9 cellular contexts compared by ENCODE assay signal in the genomic region with DNA sequence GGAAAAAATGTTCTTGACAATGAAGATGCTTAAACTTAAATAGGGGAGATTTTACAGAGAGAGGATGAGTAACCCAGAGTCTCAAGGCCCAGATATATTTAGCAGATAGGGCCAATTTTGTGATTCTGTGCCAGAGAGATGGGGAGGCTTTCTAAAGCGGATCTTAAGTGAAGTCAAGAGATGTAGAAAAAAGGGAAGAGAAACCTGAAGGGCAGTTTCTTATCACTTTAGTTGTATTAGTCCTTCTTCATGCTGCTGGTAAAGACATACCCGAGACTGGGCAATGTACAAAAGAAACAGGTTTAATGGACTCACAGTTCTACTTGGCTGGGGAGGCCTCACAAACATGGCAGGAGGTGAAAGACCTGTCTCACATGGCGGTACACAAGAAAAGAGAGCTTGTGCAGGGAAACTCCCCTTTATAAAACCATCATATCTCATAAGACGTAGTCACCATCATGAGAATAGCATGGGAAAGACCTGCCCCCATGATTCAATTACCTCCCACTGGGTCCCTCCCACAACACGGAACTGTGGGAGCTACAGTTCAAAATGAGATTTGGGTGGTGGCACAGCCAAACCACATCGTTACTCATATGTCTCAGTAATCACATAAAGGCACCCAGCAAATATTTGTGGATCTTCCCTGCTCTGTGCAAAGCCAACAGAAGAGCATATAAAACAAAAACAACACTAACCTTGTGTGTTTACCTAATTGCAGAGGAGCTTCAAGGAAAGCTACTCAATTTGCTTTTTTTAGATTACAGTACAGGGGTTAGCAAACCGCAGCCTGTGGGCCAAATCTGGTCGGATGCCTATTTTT.
A peak's percentile ranks its signal among the peaks of the same experiment; 100 is the strongest.
DNase-seq lines count a peak whose midpoint lies in the region; ATAC-seq lines count a peak whose summit lies in the region.
"Had no signal": no experiment of that assay in that cellular context is flagged by ENCODE, and none has a peak within 500 bp of the region (broad histone marks: within the 10 kb centered on the region; RNA-seq: fewer than 3 reads in every experiment).

No MANE protein-coding gene starts in this region.

- DNase-seq in stimulated activated naive CD4-positive, alpha-beta T cell treated with Interleukin-2 at 50 U/mL for 16 hours (lab: John Stamatoyannopoulos, UW): peak; percentile 68
- no peak for DNase-seq in stimulated activated naive CD4-positive, alpha-beta T cell (lab: John Stamatoyannopoulos, UW)
- DNase-seq in activated CD8-positive, alpha-beta memory T cell treated with anti-CD3 and anti-CD28 coated beads, Interleukin-2, amount 50 U/mL, for 48 hours: peak; percentile 57
- peak; percentile 77 for DNase-seq in stimulated activated naive B cell treated with anti-CD40 and anti-IgM and Interleukin-4, amounts not matched to agents 10 μg/mL and 1 μg/mL and 100 μg/mL, for 72 hours
- DNase-seq in NCI-H2081 treated with DMSO at 0.1 percent for 48 hours (lab: John Stamatoyannopoulos, UW) (no peak), SHP77 (lab: John Stamatoyannopoulos, UW) (no peak), NCI-H1436 treated with DMSO at 0.1 percent for 48 hours (lab: John Stamatoyannopoulos, UW) (no peak)

- H3K4me3 Mint-ChIP-seq in stimulated activated naive B cell treated with anti-CD40 and anti-IgM and Interleukin-4, amounts not matched to agents 10 μg/mL and 1 μg/mL and 100 μg/mL, for 72 hours: peak overlapping the region; percentile 66 to 73
- H3K4me3 Mint-ChIP-seq: brain had no signal

- no peaks in the 10 kb centered on the region for H3K9me3 Mint-ChIP-seq in stimulated activated naive B cell treated with anti-CD40 and anti-IgM and Interleukin-4, amounts not matched to agents 10 μg/mL and 1 μg/mL and 100 μg/mL, for 72 hours
- H3K9me3 Mint-ChIP-seq: brain had no signal

- no peaks in the 10 kb centered on the region for H3K36me3 Mint-ChIP-seq in stimulated activated naive B cell treated with anti-CD40 and anti-IgM and Interleukin-4, amounts not matched to agents 10 μg/mL and 1 μg/mL and 100 μg/mL, for 72 hours
- H3K36me3 Mint-ChIP-seq: brain had no signal

- peak; percentile 82 for ATAC-seq in HG03095 (IDR thresholded peaks at IDR 0.05; ENCODE audit: unreplicated experiment)
- peak; percentile 84 to 89 for ATAC-seq in stimulated activated naive B cell treated with anti-CD40 and anti-IgM and Interleukin-4, amounts not matched to agents 10 μg/mL and 1 μg/mL and 100 μg/mL, for 72 hours (replicated peaks)

- H3K4me1 Mint-ChIP-seq in stimulated activated naive B cell treated with anti-CD40 and anti-IgM and Interleukin-4, amounts not matched to agents 10 μg/mL and 1 μg/mL and 100 μg/mL, for 72 hours: peaks cover 24 to 48% of the 10 kb centered on the region in 2 donors
- H3K4me1 Mint-ChIP-seq: brain had no signal

- peak overlapping the region; percentile 96 for H3K27ac Mint-ChIP-seq in stimulated activated naive B cell treated with anti-CD40 and anti-IgM and Interleukin-4, amounts not matched to agents 10 μg/mL and 1 μg/mL and 100 μg/mL, for 72 hours
- H3K27ac Mint-ChIP-seq: brain had no signal

- no peaks in the 10 kb centered on the region for H3K27me3 Mint-ChIP-seq in stimulated activated naive B cell treated with anti-CD40 and anti-IgM and Interleukin-4, amounts not matched to agents 10 μg/mL and 1 μg/mL and 100 μg/mL, for 72 hours
- H3K27me3 Mint-ChIP-seq: brain had no signal

Comparison
In these comparisons a context has a peak if more than half of its experiments do, and no peak if none do; other contexts are left out.
1. DNase-seq: peak in stimulated activated naive CD4-positive, alpha-beta T cell treated with Interleukin-2 at 50 U/mL for 16 hours (single experiment), activated CD8-positive, alpha-beta memory T cell treated with anti-CD3 and anti-CD28 coated beads, Interleukin-2, amount 50 U/mL, for 48 hours (single experiment) and stimulated activated naive B cell treated with anti-CD40 and anti-IgM and Interleukin-4, amounts not matched to agents 10 μg/mL and 1 μg/mL and 100 μg/mL, for 72 hours (single experiment); none in stimulated activated naive CD4-positive, alpha-beta T cell (0 of 6), NCI-H2081 treated with DMSO at 0.1 percent for 48 hours (single experiment), SHP77 (0 of 2) and NCI-H1436 treated with DMSO at 0.1 percent for 48 hours (single experiment).